ENCODE assay signal across 1 cellular context in the genomic region with DNA sequence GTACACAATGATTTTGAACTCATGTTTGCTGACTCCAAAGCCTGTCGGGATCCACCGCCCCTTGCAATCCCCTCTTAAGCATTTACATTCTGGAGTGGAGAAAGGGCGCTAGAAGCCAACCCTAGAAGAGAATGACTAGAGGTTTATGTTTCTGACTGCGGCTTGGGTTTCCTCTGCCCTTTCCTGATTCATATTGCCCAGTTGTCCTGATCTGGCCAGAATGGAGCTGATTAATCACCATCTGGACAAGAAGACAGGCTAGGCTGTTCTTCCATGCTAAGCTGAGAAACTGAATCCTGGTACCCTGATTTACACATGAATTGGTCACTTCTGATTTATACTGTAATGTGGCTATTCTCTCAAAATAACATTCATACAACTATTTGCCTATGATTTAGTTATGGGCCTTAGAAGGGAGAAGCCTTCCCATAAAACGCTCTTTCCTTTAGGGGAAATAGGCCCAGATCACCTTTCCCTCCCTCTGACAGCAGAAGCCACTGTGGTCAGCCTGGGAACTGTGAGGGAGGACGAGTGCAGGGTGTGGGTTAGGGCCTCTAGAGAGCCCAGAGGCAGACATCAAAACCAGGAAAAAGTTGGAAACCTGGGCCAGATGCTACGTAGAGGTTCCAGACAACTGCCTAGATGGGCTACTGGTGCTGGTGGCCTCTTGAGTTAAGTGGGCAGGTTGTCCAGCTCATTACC.
TF ChIP-seq lines count a peak whose summit lies in the region.

No MANE protein-coding gene starts in this region.

TF ChIP-seq in WTC11, 78 proteins besides CTCF, POLR2A, EP300 and RAD21 (continued from another document):
- no peak for TF ChIP-seq CBFB (CRISPR knock-in tag; IDR thresholded peaks at IDR 0.05; ENCODE audit: low read depth)
- TF ChIP-seq, protein P1, sequence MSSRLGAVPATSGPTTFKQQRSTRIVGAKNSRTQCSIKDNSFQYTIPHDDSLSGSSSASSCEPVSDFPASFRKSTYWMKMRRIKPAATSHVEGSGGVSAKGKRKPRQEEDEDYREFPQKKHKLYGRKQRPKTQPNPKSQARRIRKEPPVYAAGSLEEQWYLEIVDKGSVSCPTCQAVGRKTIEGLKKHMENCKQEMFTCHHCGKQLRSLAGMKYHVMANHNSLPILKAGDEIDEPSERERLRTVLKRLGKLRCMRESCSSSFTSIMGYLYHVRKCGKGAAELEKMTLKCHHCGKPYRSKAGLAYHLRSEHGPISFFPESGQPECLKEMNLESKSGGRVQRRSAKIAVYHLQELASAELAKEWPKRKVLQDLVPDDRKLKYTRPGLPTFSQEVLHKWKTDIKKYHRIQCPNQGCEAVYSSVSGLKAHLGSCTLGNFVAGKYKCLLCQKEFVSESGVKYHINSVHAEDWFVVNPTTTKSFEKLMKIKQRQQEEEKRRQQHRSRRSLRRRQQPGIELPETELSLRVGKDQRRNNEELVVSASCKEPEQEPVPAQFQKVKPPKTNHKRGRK (CRISPR knock-in tag; IDR thresholded peaks at IDR 0.05; ENCODE audit: borderline replicate concordance) = no peak
- no peak for TF ChIP-seq ZBTB21 (CRISPR knock-in tag; IDR thresholded peaks at IDR 0.05; ENCODE audit: borderline replicate concordance)
- no peak for TF ChIP-seq GABPB1 (CRISPR knock-in tag; IDR thresholded peaks at IDR 0.05)
- TF ChIP-seq RELA (CRISPR knock-in tag; IDR thresholded peaks at IDR 0.05; ENCODE audit: borderline replicate concordance) = no peak
- TF ChIP-seq ZNF219 (CRISPR knock-in tag; IDR thresholded peaks at IDR 0.05; ENCODE audit: borderline replicate concordance) = no peak
- no peak for TF ChIP-seq GTF2I (CRISPR knock-in tag; conservative IDR thresholded peaks at IDR 0.05)
- no peak for TF ChIP-seq TEAD4 (CRISPR knock-in tag; IDR thresholded peaks at IDR 0.05)
- TF ChIP-seq, protein P2, sequence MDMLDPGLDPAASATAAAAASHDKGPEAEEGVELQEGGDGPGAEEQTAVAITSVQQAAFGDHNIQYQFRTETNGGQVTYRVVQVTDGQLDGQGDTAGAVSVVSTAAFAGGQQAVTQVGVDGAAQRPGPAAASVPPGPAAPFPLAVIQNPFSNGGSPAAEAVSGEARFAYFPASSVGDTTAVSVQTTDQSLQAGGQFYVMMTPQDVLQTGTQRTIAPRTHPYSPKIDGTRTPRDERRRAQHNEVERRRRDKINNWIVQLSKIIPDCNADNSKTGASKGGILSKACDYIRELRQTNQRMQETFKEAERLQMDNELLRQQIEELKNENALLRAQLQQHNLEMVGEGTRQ (CRISPR knock-in tag; IDR thresholded peaks at IDR 0.05) = no peak
- TF ChIP-seq ZNF423 (CRISPR knock-in tag; IDR thresholded peaks at IDR 0.05) = no peak
